Comparison of ENCODE assay signal across 8 cellular contexts in genomic region chr12:121673013-121673441, GRCh38. TPM values are rescaled to one million over a fixed set of nuclear protein-coding genes. Genes with fewer than 3 reads are reported as not detected.
DNase-seq lines count a peak whose midpoint lies in the region; ATAC-seq and TF ChIP-seq lines count a peak whose summit lies in the region.

No MANE protein-coding gene starts in this region.

- H3K36me3 Mint-ChIP-seq in activated naive CD8-positive, alpha-beta T cell treated with anti-CD3 and anti-CD28 coated beads, Interleukin-2, amount 10 ng/mL, durations not matched to agents 7 days and 5 days, result no peaks in the 10 kb centered on the region
- no peaks in the 10 kb centered on the region for H3K36me3 Mint-ChIP-seq in type B pancreatic cell

- H3K36me3 ChIP-seq in BE2C (no peaks in the 10 kb centered on the region), left lung (no peaks in the 10 kb centered on the region)

- H3K9me3 Mint-ChIP-seq in activated naive CD8-positive, alpha-beta T cell treated with anti-CD3 and anti-CD28 coated beads, Interleukin-2, amount 10 ng/mL, durations not matched to agents 7 days and 5 days, result no peaks in the 10 kb centered on the region
- no peaks in the 10 kb centered on the region for H3K9me3 Mint-ChIP-seq in type B pancreatic cell

- H3K4me3 Mint-ChIP-seq in activated naive CD8-positive, alpha-beta T cell treated with anti-CD3 and anti-CD28 coated beads, Interleukin-2, amount 10 ng/mL, durations not matched to agents 7 days and 5 days, result peak overlapping the region; percentile 91
- H3K4me3 Mint-ChIP-seq in type B pancreatic cell, result peak overlapping the region; percentile 87

- H3K4me1 ChIP-seq in BE2C (peaks cover 4% of the 10 kb centered on the region; the same call in 1 of the 2 replicates), left lung (peaks cover 7 to 21% of the 10 kb centered on the region in 2 donors)

- H3K27ac ChIP-seq in HL-60 (replicated peaks), result peak overlapping the region; percentile 48
- H3K27ac ChIP-seq in left lung, result peak overlapping the region in 1 of 2 donors; percentile 64

- no peaks in the 10 kb centered on the region for H3K27me3 Mint-ChIP-seq in activated naive CD8-positive, alpha-beta T cell treated with anti-CD3 and anti-CD28 coated beads, Interleukin-2, amount 10 ng/mL, durations not matched to agents 7 days and 5 days
- H3K27me3 Mint-ChIP-seq in type B pancreatic cell, result no peaks in the 10 kb centered on the region

- ATAC-seq in activated naive CD8-positive, alpha-beta T cell treated with anti-CD3 and anti-CD28 coated beads, Interleukin-2, amount 10 ng/mL, durations not matched to agents 7 days and 5 days (ENCODE audit: low read depth), result peak; percentile 2
- peak; percentile 18 for ATAC-seq in left lung

- H3K9me3 ChIP-seq in BE2C, result no peaks in the 10 kb centered on the region
- no peaks in the 10 kb centered on the region for H3K9me3 ChIP-seq in left lung

- TF ChIP-seq CTCF in BE2C (IDR thresholded peaks at IDR 0.05; ENCODE audit: low read depth, low read length) (no peak), HL-60 (IDR thresholded peaks at IDR 0.05; ENCODE audit: insufficient read depth, low read length) (no peak), left lung (IDR thresholded peaks at IDR 0.05) (no peak), type B pancreatic cell (conservative IDR thresholded peaks at IDR 0.05) (no peak)

- intact Hi-C loops in left lung (cut with DNase I), result loop anchor here in 1 of 2 donors (10.0 kb wide), 2 partner anchors 48 to 118 kb away; partner anchors contain the start of gene ORAI1

- DNase-seq in BE2C, result peak; percentile 64
- no peak for DNase-seq in HL-60 (ENCODE audit: low read depth in 1 of 2, low spot score in 1 of 2)
- DNase-seq in activated naive CD8-positive, alpha-beta T cell treated with anti-CD3 and anti-CD28 coated beads, Interleukin-2, amount 10 ng/mL, durations not matched to agents 7 days and 5 days, result no peak
- DNase-seq in left lung, result no peak
- DNase-seq in type B pancreatic cell (ENCODE audit: extremely low spot score, unreplicated experiment), result no peak
- DNase-seq in ecto neural progenitor cell (ENCODE audit: low spot score), result no peak
- DNase-seq in GOT3 (lab: John Stamatoyannopoulos, UW), result no peak
- DNase-seq in NCI-H128 (lab: John Stamatoyannopoulos, UW; ENCODE audit: unreplicated experiment), result no peak

- H3K4me3 ChIP-seq in BE2C (ENCODE audit: low read depth, low read length), result peak overlapping the region; percentile 63
- H3K4me3 ChIP-seq in HL-60 (replicated peaks; ENCODE audit: insufficient read depth, low read length), result no peak overlapping the region
- H3K4me3 ChIP-seq in left lung, result peak overlapping the region; percentile 40 to 51

- POLR2A ChIA-PET in activated naive CD8-positive, alpha-beta T cell treated with anti-CD3 and anti-CD28 coated beads, Interleukin-2, amount 10 ng/mL, durations not matched to agents 7 days and 5 days (lab: Charles Lee), result interaction anchor here (0.9 to 9.8 kb wide), 12 partner anchors 9 to 142 kb away, joined by 3 to 166 read pairs (median 6); partner anchors contain the start of gene ORAI1

- H3K27me3 ChIP-seq in BE2C (no peaks in the 10 kb centered on the region), HL-60 (ENCODE audit: insufficient read depth, poor library complexity, severe bottlenecking) (no peaks in the 10 kb centered on the region), left lung (no peaks in the 10 kb centered on the region)

- H3K4me1 Mint-ChIP-seq in activated naive CD8-positive, alpha-beta T cell treated with anti-CD3 and anti-CD28 coated beads, Interleukin-2, amount 10 ng/mL, durations not matched to agents 7 days and 5 days, result peaks cover 25% of the 10 kb centered on the region
- H3K4me1 Mint-ChIP-seq in type B pancreatic cell (ENCODE audit: unreplicated experiment), result no peaks in the 10 kb centered on the region

- peak overlapping the region; percentile 97 for H3K27ac Mint-ChIP-seq in activated naive CD8-positive, alpha-beta T cell treated with anti-CD3 and anti-CD28 coated beads, Interleukin-2, amount 10 ng/mL, durations not matched to agents 7 days and 5 days
- peak overlapping the region; percentile 59 for H3K27ac Mint-ChIP-seq in type B pancreatic cell

RNA-seq across cellular contexts. Expression of gene MORN3, which starts 3.6 kb away (rescaled TPM):
- 0.45 TPM for polyA plus RNA-seq in BE2C (2012; ENCODE audit: insufficient read depth, insufficient read length, low read depth)
- total RNA-seq in activated naive CD8-positive, alpha-beta T cell treated with anti-CD3 and anti-CD28 coated beads, Interleukin-2, amount 10 ng/mL, durations not matched to agents 7 days and 5 days, result 1 to 10 TPM; 5.2 to 6.2 TPM
- 1 to 10 TPM in 1 of 2 donors, under 1 TPM in 1; 0.17 to 1.0 TPM for total RNA-seq in left lung
- total RNA-seq in type B pancreatic cell (ENCODE audit: low replicate concordance), result 0.80 and 0.83 TPM in 2 replicates

RNA-seq across cellular contexts. Expression of gene TMEM120B, which starts 39.5 kb away (rescaled TPM):
- 15.7 TPM for polyA plus RNA-seq in BE2C (2012; ENCODE audit: insufficient read depth, insufficient read length, low read depth)
- total RNA-seq in activated naive CD8-positive, alpha-beta T cell treated with anti-CD3 and anti-CD28 coated beads, Interleukin-2, amount 10 ng/mL, durations not matched to agents 7 days and 5 days, result 1 to 10 TPM; 9.8 to 9.9 TPM
- 10 to 100 TPM; 13.9 to 17.7 TPM for total RNA-seq in left lung
- total RNA-seq in type B pancreatic cell (ENCODE audit: low replicate concordance), result 11.3 and 14.0 TPM in 2 replicates

RNA-seq across cellular contexts. Expression of gene ORAI1, which starts 46.7 kb away (rescaled TPM):
- 27.1 TPM for polyA plus RNA-seq in BE2C (2012; ENCODE audit: insufficient read depth, insufficient read length, low read depth)
- total RNA-seq in activated naive CD8-positive, alpha-beta T cell treated with anti-CD3 and anti-CD28 coated beads, Interleukin-2, amount 10 ng/mL, durations not matched to agents 7 days and 5 days, result 10 to 100 TPM; 54.2 to 60.1 TPM
- total RNA-seq in left lung, result 10 to 100 TPM; 25.2 to 39.5 TPM
- total RNA-seq in type B pancreatic cell (ENCODE audit: low replicate concordance), result 10.5 and 12.9 TPM in 2 replicates
